8 cellular contexts compared by ENCODE assay signal in genomic region chr6:16762547-16763477, GRCh38. TPM values are rescaled to one million over a fixed set of nuclear protein-coding genes. Genes with fewer than 3 reads are reported as not detected.
DNase-seq lines count a peak whose midpoint lies in the region; ATAC-seq, FAIRE-seq and TF ChIP-seq lines count a peak whose summit lies in the region.

No MANE protein-coding gene starts in this region.

- H3K36me3 ChIP-seq in effector memory CD4-positive, alpha-beta T cell (ENCODE audit: control insufficient read depth, insufficient read depth, low read length) = no peaks in the 10 kb centered on the region
- H3K36me3 ChIP-seq in mesenchymal stem cell (ENCODE audit: control insufficient read depth in 1 of 2, insufficient read depth in 2 of 2, low read depth in 1 of 2, low read length in 2 of 2) = peaks cover 0 to 6% of the 10 kb centered on the region in 2 experiments

- no peak for TF ChIP-seq POLR2A in GM12891 (IDR thresholded peaks at IDR 0.05; ENCODE audit: low read depth, low read length)

- H3K4me3 ChIP-seq in effector memory CD4-positive, alpha-beta T cell (ENCODE audit: insufficient read depth, low read depth, low read length, poor library complexity, severe bottlenecking) = peak overlapping the region; percentile 69
- H3K4me3 ChIP-seq in mesenchymal stem cell (ENCODE audit: insufficient read depth in 1 of 2, low read depth in 1 of 2, low read length in 2 of 2) = peak overlapping the region; percentile 54 to 88

- CTCF ChIA-PET in activated CD4-positive, alpha-beta memory T cell treated with anti-CD3 and anti-CD28 coated beads for 36 hours (lab: Charles Lee) = interaction anchor here (0.6 to 5.3 kb wide), 58 partner anchors 10 to 444 kb away, joined by 3 to 62 read pairs (median 5); no protein-coding TSS in a partner anchor

- H3K9ac ChIP-seq in mesenchymal stem cell (ENCODE audit: low read length) = peak overlapping the region; percentile 87

- H2BK12ac ChIP-seq in mesenchymal stem cell (ENCODE audit: low read length in 2 of 2) = peak overlapping the region in 1 of 2 experiments; percentile 94

- H3K23ac ChIP-seq in mesenchymal stem cell (ENCODE audit: low read length in 2 of 2) = peak overlapping the region in 1 of 2 experiments; percentile 94

- ATAC-seq in HG02981 (IDR thresholded peaks at IDR 0.05; ENCODE audit: unreplicated experiment) = peak; percentile 31
- ATAC-seq in stimulated activated effector memory CD8-positive, alpha-beta T cell treated with anti-CD3 and anti-CD28 coated beads, Interleukin-12 subunit alpha, Interleukin-12 subunit beta, amount 100 ng/mL, for 72 hours = peak; percentile 67

- H4K8ac ChIP-seq in mesenchymal stem cell (ENCODE audit: low read length) = peak overlapping the region; percentile 29

- POLR2A ChIA-PET in activated CD4-positive, alpha-beta memory T cell treated with anti-CD3 and anti-CD28 coated beads for 36 hours (lab: Charles Lee) = interaction anchor here (0.6 to 4.1 kb wide), 30 partner anchors 17 to 445 kb away, joined by 3 to 55 read pairs (median 8); no protein-coding TSS in a partner anchor

- peak; percentile 61 for DNase-seq in A172 (ENCODE audit: low spot score)
- peak; percentile 26 for DNase-seq in GM12891 (ENCODE audit: insufficient read length, low spot score)
- peak; percentile 46 to 82 for DNase-seq in NCI-H526 (lab: John Stamatoyannopoulos, UW)
- peak; percentile 75 for DNase-seq in activated CD4-positive, alpha-beta memory T cell treated with anti-CD3 and anti-CD28 coated beads for 36 hours
- DNase-seq in effector memory CD4-positive, alpha-beta T cell = peak; percentile 58 to 71 (median 64)
- peak; percentile 93 for DNase-seq in mesenchymal stem cell
- DNase-seq in stimulated activated effector memory CD8-positive, alpha-beta T cell treated with anti-CD3 and anti-CD28 coated beads, Interleukin-12 subunit alpha, Interleukin-12 subunit beta, amount 100 ng/mL, for 72 hours (ENCODE audit: low spot score in 2 of 2) = peak; percentile 28 to 77

- no peak overlapping the region for H2BK5ac ChIP-seq in mesenchymal stem cell (ENCODE audit: low read depth, low read length, poor library complexity, severe bottlenecking)

- peak overlapping the region; percentile 42 for H2AFZ ChIP-seq in mesenchymal stem cell (ENCODE audit: low read depth, low read length)

- H3K18ac ChIP-seq in mesenchymal stem cell (ENCODE audit: low read depth in 1 of 2, low read length in 2 of 2) = peak overlapping the region in 1 of 2 experiments; percentile 84

- H4K91ac ChIP-seq in mesenchymal stem cell (ENCODE audit: low read length) = no peak overlapping the region

- FAIRE-seq in GM12891 (lab: Jason Lieb, UNC) = peak; percentile 82

- intact Hi-C loops in activated CD4-positive, alpha-beta memory T cell treated with anti-CD3 and anti-CD28 coated beads for 36 hours (cut with micrococcal nuclease) = loop anchor here (1.0 to 5.0 kb wide), 9 partner anchors 32 to 1516 kb away; partner anchors contain the start of gene JARID2

- peak overlapping the region in 1 of 2 experiments; percentile 32 for H3K14ac ChIP-seq in mesenchymal stem cell (ENCODE audit: low read length in 2 of 2)

- H3K4me1 Mint-ChIP-seq in activated CD4-positive, alpha-beta memory T cell treated with anti-CD3 and anti-CD28 coated beads for 36 hours (ENCODE audit: low read depth) = peaks cover 56% of the 10 kb centered on the region
- H3K4me1 Mint-ChIP-seq in stimulated activated effector memory CD8-positive, alpha-beta T cell treated with anti-CD3 and anti-CD28 coated beads, Interleukin-12 subunit alpha, Interleukin-12 subunit beta, amount 100 ng/mL, for 72 hours = peaks cover 41% of the 10 kb centered on the region

- H3K4me2 ChIP-seq in mesenchymal stem cell (ENCODE audit: low read length, poor library complexity, severe bottlenecking) = peak overlapping the region; percentile 98

- no peak overlapping the region for H2AK5ac ChIP-seq in mesenchymal stem cell (ENCODE audit: low read length, severe bottlenecking)

- H3K36me3 Mint-ChIP-seq in activated CD4-positive, alpha-beta memory T cell treated with anti-CD3 and anti-CD28 coated beads for 36 hours = peaks cover 5% of the 10 kb centered on the region
- H3K36me3 Mint-ChIP-seq in stimulated activated effector memory CD8-positive, alpha-beta T cell treated with anti-CD3 and anti-CD28 coated beads, Interleukin-12 subunit alpha, Interleukin-12 subunit beta, amount 100 ng/mL, for 72 hours = peaks cover 45% of the 10 kb centered on the region

- no peaks in the 10 kb centered on the region for H3K9me3 Mint-ChIP-seq in activated CD4-positive, alpha-beta memory T cell treated with anti-CD3 and anti-CD28 coated beads for 36 hours
- H3K9me3 Mint-ChIP-seq in stimulated activated effector memory CD8-positive, alpha-beta T cell treated with anti-CD3 and anti-CD28 coated beads, Interleukin-12 subunit alpha, Interleukin-12 subunit beta, amount 100 ng/mL, for 72 hours = no peaks in the 10 kb centered on the region

- peak overlapping the region; percentile 98 for H3K27ac ChIP-seq in effector memory CD4-positive, alpha-beta T cell (ENCODE audit: insufficient read depth, low read length, poor library complexity, severe bottlenecking)
- H3K27ac ChIP-seq in mesenchymal stem cell (ENCODE audit: low read length, poor library complexity, severe bottlenecking) = peak overlapping the region; percentile 77

- H3K4me3 Mint-ChIP-seq in activated CD4-positive, alpha-beta memory T cell treated with anti-CD3 and anti-CD28 coated beads for 36 hours = peak overlapping the region; percentile 94
- H3K4me3 Mint-ChIP-seq in stimulated activated effector memory CD8-positive, alpha-beta T cell treated with anti-CD3 and anti-CD28 coated beads, Interleukin-12 subunit alpha, Interleukin-12 subunit beta, amount 100 ng/mL, for 72 hours = peak overlapping the region; percentile 93

- under 1% methylated on average over 21 of the region's 32 CpGs for WGBS in mesenchymal stem cell

- no peaks in the 10 kb centered on the region for H3K9me3 ChIP-seq in effector memory CD4-positive, alpha-beta T cell (ENCODE audit: control insufficient read depth, low read length)
- H3K9me3 ChIP-seq in mesenchymal stem cell (ENCODE audit: control insufficient read depth, low read length) = no peaks in the 10 kb centered on the region

- no peak overlapping the region for H2BK15ac ChIP-seq in mesenchymal stem cell (ENCODE audit: low read depth, poor library complexity, severe bottlenecking)

- H3K4me1 ChIP-seq in effector memory CD4-positive, alpha-beta T cell (ENCODE audit: control insufficient read depth, insufficient read depth, low read length, poor library complexity, severe bottlenecking) = peaks cover 22% of the 10 kb centered on the region
- peaks cover 9% of the 10 kb centered on the region for H3K4me1 ChIP-seq in mesenchymal stem cell (ENCODE audit: control insufficient read depth, insufficient read depth, low read depth, low read length)

- no peaks in the 10 kb centered on the region for H3K27me3 ChIP-seq in effector memory CD4-positive, alpha-beta T cell (replicated peaks; ENCODE audit: control insufficient read depth, insufficient read depth, low read length, poor library complexity, severe bottlenecking)
- H3K27me3 ChIP-seq in mesenchymal stem cell (ENCODE audit: control insufficient read depth in 1 of 2, insufficient read depth in 1 of 2, low read length in 2 of 2) = no peaks in the 10 kb centered on the region

- H3K27me3 Mint-ChIP-seq in activated CD4-positive, alpha-beta memory T cell treated with anti-CD3 and anti-CD28 coated beads for 36 hours = no peaks in the 10 kb centered on the region

- H3K79me1 ChIP-seq in mesenchymal stem cell (replicated peaks; ENCODE audit: low read length, poor library complexity, severe bottlenecking) = peaks cover 3% of the 10 kb centered on the region

- H3K4ac ChIP-seq in mesenchymal stem cell (ENCODE audit: low read depth in 1 of 2, low read length in 2 of 2) = peak overlapping the region in 1 of 2 experiments; percentile 87

- peak overlapping the region; percentile 93 for H3K27ac Mint-ChIP-seq in activated CD4-positive, alpha-beta memory T cell treated with anti-CD3 and anti-CD28 coated beads for 36 hours
- peak overlapping the region; percentile 97 for H3K27ac Mint-ChIP-seq in stimulated activated effector memory CD8-positive, alpha-beta T cell treated with anti-CD3 and anti-CD28 coated beads, Interleukin-12 subunit alpha, Interleukin-12 subunit beta, amount 100 ng/mL, for 72 hours

- H2BK120ac ChIP-seq in mesenchymal stem cell (ENCODE audit: low read depth, low read length) = no peak overlapping the region

TF ChIP-seq in GM12891, 5 proteins besides CTCF, POLR2A, EP300 and RAD21:
- TF ChIP-seq POLR2AphosphoS5 (IDR thresholded peaks at IDR 0.05; ENCODE audit: low read depth, low read length) (no peak), POU2F2 (IDR thresholded peaks at IDR 0.05; ENCODE audit: low read depth, low read length) (no peak), PAX5 (IDR thresholded peaks at IDR 0.05; ENCODE audit: insufficient read depth, low read length, severe bottlenecking) (no peak), SPI1 (IDR thresholded peaks at IDR 0.05; ENCODE audit: low read depth, low read length) (no peak), TAF1 (IDR thresholded peaks at IDR 0.05; ENCODE audit: low read depth, low read length) (no peak)
TF ChIP-seq in GM12891: peak in this region for 0.

RNA-seq across cellular contexts. Expression of gene ATXN1, which starts 1.6 kb away (rescaled TPM):
- 11.4 and 12.4 TPM in 2 replicates for total RNA-seq in A172 (2014; rRNA removed; shearing (Covaris generic))
- polyA plus RNA-seq in GM12891 (2012; ENCODE audit: low read depth, missing spikeins) = 14.3 TPM
- total RNA-seq in activated CD4-positive, alpha-beta memory T cell treated with anti-CD3 and anti-CD28 coated beads for 36 hours = 10 to 100 TPM; 34.1 to 36.7 TPM
- polyA plus RNA-seq in mesenchymal stem cell (2013, experiment 1 of 2) = 16.8 TPM
- 16.0 TPM for polyA plus RNA-seq in mesenchymal stem cell (2013, experiment 2 of 2)

Comparison
In these comparisons a context has a peak if more than half of its experiments do, and no peak if none do; other contexts are left out.
1. Peak in every context shown above with its lines: DNase-seq, ATAC-seq, H3K4me3 ChIP-seq and H3K27ac ChIP-seq.
2. DNase-seq: peak in every context shown above with its lines; median percentile 93 in mesenchymal stem cell; 75 in activated CD4-positive, alpha-beta memory T cell treated with anti-CD3 and anti-CD28 coated beads for 36 hours; 64 in NCI-H526; 64 in effector memory CD4-positive, alpha-beta T cell; 61 in A172; 52 in stimulated activated effector memory CD8-positive, alpha-beta T cell treated with anti-CD3 and anti-CD28 coated beads, Interleukin-12 subunit alpha, Interleukin-12 subunit beta, amount 100 ng/mL, for 72 hours; 26 in GM12891.